In genomic region chrX:46630141-46630540, GRCh38 we compare ENCODE assay signal across 21 cellular contexts. TPM values are rescaled to one million over a fixed set of nuclear protein-coding genes. Genes with fewer than 3 reads are reported as not detected.
A peak's percentile ranks its signal among the peaks of the same experiment; 100 is the strongest.
DNase-seq lines count a peak whose midpoint lies in the region; ATAC-seq, FAIRE-seq and TF ChIP-seq lines count a peak whose summit lies in the region.
"Had no signal": no experiment of that assay in that cellular context is flagged by ENCODE, and none has a peak within 500 bp of the region (broad histone marks: within the 10 kb centered on the region; RNA-seq: fewer than 3 reads in every experiment).

No MANE protein-coding gene starts in this region.

- H3K4me1 Mint-ChIP-seq in HFFc6 (ENCODE audit: low read depth), result peaks cover 49% of the 10 kb centered on the region

- H3K9me3 ChIP-seq in BLaER1 (peaks cover 7% of the 10 kb centered on the region; the same call in 1 of the 2 replicates), neutrophil (no peaks in the 10 kb centered on the region)

- H3K9me3 Mint-ChIP-seq in HFFc6, result no peaks in the 10 kb centered on the region
- H3K9me3 Mint-ChIP-seq: activated T-helper 2 cell treated with anti-CD3 and anti-CD28 coated beads, Interferon-gamma antibody, Interleukin-2, Interleukin-4, amounts not matched to agents 10 μg/mL and 5 μg/mL and 100 μg/mL, durations not matched to agents 14 hours and 24 hours and 36 hours; immature natural killer cell had no signal

- H3K27me3 ChIP-seq in BLaER1 (no peaks in the 10 kb centered on the region), bronchial epithelial cell (ENCODE audit: control insufficient read depth, insufficient read depth, low read length) (no peaks in the 10 kb centered on the region), neutrophil (no peaks in the 10 kb centered on the region)

- H3K4me1 ChIP-seq in BLaER1 (peaks cover 44% of the 10 kb centered on the region), neutrophil (ENCODE audit: control insufficient read depth in 1 of 2, insufficient read depth in 1 of 2, low read depth in 1 of 2, low read length in 1 of 2) (peaks cover 43 to 50% of the 10 kb centered on the region in 2 experiments)

- peak overlapping the region; percentile 58 for H3K4me2 ChIP-seq in BLaER1

- peaks cover 10% of the 10 kb centered on the region; the same call in 1 of the 2 replicates for H3K36me3 ChIP-seq in BLaER1
- no peaks in the 10 kb centered on the region for H3K36me3 ChIP-seq in bronchial epithelial cell (ENCODE audit: control insufficient read depth, insufficient read depth, low read length)
- H3K36me3 ChIP-seq in neutrophil, result no peaks in the 10 kb centered on the region

- no peak for FAIRE-seq in bronchial epithelial cell (lab: Jason Lieb, UNC)
- FAIRE-seq in frontal cortex (lab: Jason Lieb, UNC), result no peak

- H3K36me3 Mint-ChIP-seq in HFFc6 (ENCODE audit: low read depth), result peaks cover 10% of the 10 kb centered on the region; the same call in 1 of the 2 replicates

- H3K27ac ChIP-seq in BLaER1 (no peak overlapping the region), neutrophil (peak overlapping the region; percentile 98)
- H3K27ac ChIP-seq: epithelial cell of prostate, KMS-11 had no signal

- no peak for ATAC-seq in GM18858 (IDR thresholded peaks at IDR 0.05; ENCODE audit: unreplicated experiment)

- no peak overlapping the region for H3K27ac Mint-ChIP-seq in HFFc6
- H3K27ac Mint-ChIP-seq: immature natural killer cell had no signal

- H3K4me3 ChIP-seq in BLaER1 (no peak overlapping the region), bronchial epithelial cell (ENCODE audit: low read depth, low read length) (no peak overlapping the region), neutrophil (ENCODE audit: low read depth in 1 of 2, low read length in 1 of 2) (no peak overlapping the region)

- no peak overlapping the region for H3K4me3 Mint-ChIP-seq in HFFc6
- H3K4me3 Mint-ChIP-seq: immature natural killer cell had no signal

- TF ChIP-seq CTCF in HFFc6 (IDR thresholded peaks at IDR 0.05), result no peak
- TF ChIP-seq CTCF in bronchial epithelial cell (IDR thresholded peaks at IDR 0.05; ENCODE audit: insufficient read depth, low read length, severe bottlenecking), result no peak
- TF ChIP-seq CTCF in neutrophil (IDR thresholded peaks at IDR 0.05), result no peak

- H4K20me1 ChIP-seq in BLaER1, result no peaks in the 10 kb centered on the region

- DNase-seq in HFFc6 (peak; percentile 37), bronchial epithelial cell (ENCODE audit: low read depth) (peak; percentile 12), ureter (ENCODE audit: low spot score) (no peak), NCI-H128 (lab: John Stamatoyannopoulos, UW; ENCODE audit: unreplicated experiment) (no peak), frontal cortex (ENCODE audit: low spot score in 2 of 2) (no peak)
- DNase-seq: activated CD4-positive, alpha-beta T cell treated with anti-CD3 and anti-CD28 coated beads for 4 hours; dermis blood vessel endothelial cell; head of caudate nucleus; immature natural killer cell; NCI-H1048; NCI-H2029; NCI-H510A; nucleus accumbens; stimulated activated CD4-positive, alpha-beta T cell treated with anti-CD3 and anti-CD28 coated beads, Interleukin-15, amount 100 ng/mL, for 24 hours; SW 1271 had no signal

- no peak overlapping the region for H3K9ac ChIP-seq in BLaER1
- H3K9ac ChIP-seq: KMS-11 had no signal

- H3K27me3 Mint-ChIP-seq in HFFc6 (ENCODE audit: insufficient read depth), result no peaks in the 10 kb centered on the region; the same call in 1 of the 2 replicates

RNA-seq across cellular contexts. Expression of gene CHST7, which starts 56.6 kb away (rescaled TPM):
- 10 to 100 TPM; 16.1 to 17.8 (median 17.0) TPM for total RNA-seq in HFFc6 (2021; fragmentation: NEBNext Ultra II Directional; extraction: Animal tissue kit (Norgen Biotek cat#: 25700))
- total RNA-seq in bronchial epithelial cell (3.4 and 4.0 TPM in 2 replicates), ureter (7.8 TPM), frontal cortex (6.5 TPM)

Comparison
In these comparisons a context has a peak if more than half of its experiments do, and no peak if none do; other contexts are left out.
1. DNase-seq: peak in HFFc6 (single experiment) and bronchial epithelial cell (single experiment); none in ureter (single experiment), NCI-H128 (single experiment) and frontal cortex (0 of 2).